ENCODE assay signal across 9 cellular contexts in genomic region chr15:101167366-101167790, GRCh38.
DNase-seq lines count a peak whose midpoint lies in the region; ATAC-seq and TF ChIP-seq lines count a peak whose summit lies in the region.
"Had no signal": no experiment of that assay in that cellular context is flagged by ENCODE, and none has a peak within 500 bp of the region (broad histone marks: within the 10 kb centered on the region; RNA-seq: fewer than 3 reads in every experiment).

No MANE protein-coding gene starts in this region.

- H3K27ac ChIP-seq in sigmoid colon = peak overlapping the region; percentile 56 to 74 (median 63)

- CTCF ChIA-PET in activated CD4-positive, alpha-beta memory T cell treated with anti-CD3 and anti-CD28 coated beads for 36 hours (lab: Charles Lee) = interaction anchor here (1.5 to 1.6 kb wide), 2 partner anchors 79 to 90 kb away, joined by 4 read pairs; no protein-coding TSS in a partner anchor

- no peak for TF ChIP-seq CTCF in sigmoid colon (IDR thresholded peaks at IDR 0.05)

- TF ChIP-seq EP300 in sigmoid colon (IDR thresholded peaks at IDR 0.05) = no peak

- H3K27me3 ChIP-seq in sigmoid colon = no peaks in the 10 kb centered on the region

- H3K4me3 ChIP-seq in sigmoid colon = no peak overlapping the region

- H3K9me3 Mint-ChIP-seq in activated CD4-positive, alpha-beta memory T cell treated with anti-CD3 and anti-CD28 coated beads for 36 hours = peaks cover 39% of the 10 kb centered on the region

- H3K36me3 ChIP-seq in sigmoid colon = no peaks in the 10 kb centered on the region

- peaks cover 5 to 14% (median 10%) of the 10 kb centered on the region in 4 donors for H3K9me3 ChIP-seq in sigmoid colon

- TF ChIP-seq POLR2A in sigmoid colon (IDR thresholded peaks at IDR 0.05) = no peak

- no peak for DNase-seq in activated CD4-positive, alpha-beta memory T cell treated with anti-CD3 and anti-CD28 coated beads for 36 hours
- DNase-seq in glomerular visceral epithelial cell (ENCODE audit: extremely low spot score) (peak; percentile 27), sigmoid colon (no peak), NK-92 (lab: John Stamatoyannopoulos, UW; ENCODE audit: unreplicated experiment) (no peak), COLO668 (lab: John Stamatoyannopoulos, UW; ENCODE audit: unreplicated experiment) (no peak), AML-193 (lab: John Stamatoyannopoulos, UW) (no peak)
- DNase-seq: NCI-H446 had no signal

- peak overlapping the region; percentile 44 for H3K4me3 Mint-ChIP-seq in activated CD4-positive, alpha-beta memory T cell treated with anti-CD3 and anti-CD28 coated beads for 36 hours

- WGBS in sigmoid colon, 2 donors = 66 to 71% methylated on average over 4 of the region's 4 CpGs

- intact Hi-C loops in activated CD4-positive, alpha-beta memory T cell treated with anti-CD3 and anti-CD28 coated beads for 36 hours (cut with micrococcal nuclease) = no loop called here
- intact Hi-C loops in sigmoid colon (cut with DNase I) = no loop called here

- peaks cover 0 to 13% (median 5%) of the 10 kb centered on the region in 4 donors for H3K4me1 ChIP-seq in sigmoid colon

- ATAC-seq in GM18511 (IDR thresholded peaks at IDR 0.05; ENCODE audit: unreplicated experiment) (peak; percentile 18), HG03108 (IDR thresholded peaks at IDR 0.05; ENCODE audit: unreplicated experiment) (no peak)

- peak overlapping the region; percentile 87 for H3K27ac Mint-ChIP-seq in activated CD4-positive, alpha-beta memory T cell treated with anti-CD3 and anti-CD28 coated beads for 36 hours

- H3K4me1 Mint-ChIP-seq in activated CD4-positive, alpha-beta memory T cell treated with anti-CD3 and anti-CD28 coated beads for 36 hours (ENCODE audit: low read depth) = peaks cover 21% of the 10 kb centered on the region

- H3K27me3 Mint-ChIP-seq in activated CD4-positive, alpha-beta memory T cell treated with anti-CD3 and anti-CD28 coated beads for 36 hours = no peaks in the 10 kb centered on the region

- POLR2A ChIA-PET in activated CD4-positive, alpha-beta memory T cell treated with anti-CD3 and anti-CD28 coated beads for 36 hours (lab: Charles Lee) = interaction anchor here (1.1 to 1.3 kb wide), 2 partner anchors 8 to 39 kb away, joined by 4 read pairs; no protein-coding TSS in a partner anchor

- H3K36me3 Mint-ChIP-seq in activated CD4-positive, alpha-beta memory T cell treated with anti-CD3 and anti-CD28 coated beads for 36 hours = peaks cover 26% of the 10 kb centered on the region
